In genomic region chr10:68327889-68328786, GRCh38 we compare ENCODE assay signal across 9 cellular contexts. TPM values are rescaled to one million over a fixed set of nuclear protein-coding genes. Genes with fewer than 3 reads are reported as not detected.
DNase-seq lines count a peak whose midpoint lies in the region; ATAC-seq and TF ChIP-seq lines count a peak whose summit lies in the region.
"Had no signal": no experiment of that assay in that cellular context is flagged by ENCODE, and none has a peak within 500 bp of the region (broad histone marks: within the 10 kb centered on the region; RNA-seq: fewer than 3 reads in every experiment).

No MANE protein-coding gene starts in this region.

- H2AFZ ChIP-seq in ACC112 (ENCODE audit: low read length, unreplicated experiment), result peak overlapping the region; percentile 83
- peak overlapping the region; percentile 46; the same call in 1 of the 2 replicates for H2AFZ ChIP-seq in OCI-LY3 (ENCODE audit: low read depth, low read length)
- H2AFZ ChIP-seq in mesenchymal stem cell (ENCODE audit: low read depth, low read length), result no peak overlapping the region

- H3K36me3 ChIP-seq in ACC112 (ENCODE audit: insufficient read depth, low read length) (no peaks in the 10 kb centered on the region; the same call in 1 of the 2 replicates), OCI-LY3 (replicated peaks; ENCODE audit: low read depth, low read length) (peaks cover 3% of the 10 kb centered on the region), mesenchymal stem cell (ENCODE audit: control insufficient read depth in 1 of 2, insufficient read depth in 2 of 2, low read depth in 1 of 2, low read length in 2 of 2) (no peaks in the 10 kb centered on the region)

- in situ Hi-C loops in GM13976 (cut with MboI; ENCODE audit: low sequenced_read_pairs, unreplicated experiment), result no loop called here

- H3K36me3 Mint-ChIP-seq in chondrocyte (ENCODE audit: low read depth), result no peaks in the 10 kb centered on the region
- peaks cover 24% of the 10 kb centered on the region for H3K36me3 Mint-ChIP-seq in effector memory CD8-positive, alpha-beta T cell (ENCODE audit: insufficient read depth)

- no peak overlapping the region for H2BK15ac ChIP-seq in mesenchymal stem cell (ENCODE audit: low read depth, poor library complexity, severe bottlenecking)

- H3K4me2 ChIP-seq in OCI-LY3 (ENCODE audit: low read length) (peak overlapping the region; percentile 3; the same call in 1 of the 2 replicates), mesenchymal stem cell (ENCODE audit: low read length, poor library complexity, severe bottlenecking) (no peak overlapping the region)

- peak overlapping the region; percentile 8 for H3K4me3 Mint-ChIP-seq in chondrocyte (ENCODE audit: unreplicated experiment)
- no peak overlapping the region for H3K4me3 Mint-ChIP-seq in effector memory CD8-positive, alpha-beta T cell

- H3K27me3 ChIP-seq in ACC112 (ENCODE audit: insufficient read depth, low read length) (no peaks in the 10 kb centered on the region), OCI-LY3 (ENCODE audit: low read depth, low read length) (no peaks in the 10 kb centered on the region), mesenchymal stem cell (ENCODE audit: control insufficient read depth in 1 of 2, insufficient read depth in 1 of 2, low read length in 2 of 2) (no peaks in the 10 kb centered on the region)

- DNase-seq in GM13976 (ENCODE audit: low spot score) (peak; percentile 27), chondrocyte (ENCODE audit: low spot score) (no peak), mesenchymal stem cell (peak; percentile 90)
- no peak for DNase-seq in effector memory CD8-positive, alpha-beta T cell

- 37% methylated on average over 4 of the region's 4 CpGs for WGBS in mesenchymal stem cell

- H3K27ac Mint-ChIP-seq in chondrocyte (ENCODE audit: unreplicated experiment), result peak overlapping the region; percentile 88
- H3K27ac Mint-ChIP-seq in effector memory CD8-positive, alpha-beta T cell, result no peak overlapping the region

- H3K4me1 Mint-ChIP-seq in chondrocyte (ENCODE audit: low read depth), result peaks cover 38% of the 10 kb centered on the region
- peaks cover 16% of the 10 kb centered on the region in 2 donors for H3K4me1 Mint-ChIP-seq in effector memory CD8-positive, alpha-beta T cell (ENCODE audit: low read depth in 2 of 2)

- H3K4ac ChIP-seq in mesenchymal stem cell (ENCODE audit: low read depth in 1 of 2, low read length in 2 of 2), result no peak overlapping the region

- H3K14ac ChIP-seq in mesenchymal stem cell (ENCODE audit: low read length in 2 of 2), result no peak overlapping the region

- H2BK120ac ChIP-seq in mesenchymal stem cell (ENCODE audit: low read depth, low read length), result no peak overlapping the region

- no peaks in the 10 kb centered on the region for H3K9me3 Mint-ChIP-seq in chondrocyte (ENCODE audit: low read depth)
- no peaks in the 10 kb centered on the region for H3K9me3 Mint-ChIP-seq in effector memory CD8-positive, alpha-beta T cell

- H3K4me3 ChIP-seq in ACC112 (ENCODE audit: low read depth, low read length) (peak overlapping the region; percentile 72), OCI-LY3 (ENCODE audit: low read length) (no peak overlapping the region), mesenchymal stem cell (ENCODE audit: insufficient read depth in 1 of 2, low read depth in 1 of 2, low read length in 2 of 2) (peak overlapping the region in 1 of 2 experiments; percentile 34)
- H3K4me3 ChIP-seq: lung had no signal

- H3K27ac ChIP-seq in ACC112 (ENCODE audit: low read depth, low read length) (peak overlapping the region; percentile 91), OCI-LY3 (ENCODE audit: low read length) (no peak overlapping the region), mesenchymal stem cell (ENCODE audit: low read length, poor library complexity, severe bottlenecking) (peak overlapping the region; percentile 62)

- H3K79me1 ChIP-seq in mesenchymal stem cell (replicated peaks; ENCODE audit: low read length, poor library complexity, severe bottlenecking), result peaks cover 9% of the 10 kb centered on the region

- H3K79me2 ChIP-seq in ACC112 (ENCODE audit: control insufficient read depth, insufficient read depth, low read length, unreplicated experiment) (peaks cover 13% of the 10 kb centered on the region), OCI-LY3 (ENCODE audit: low read length) (peaks cover 19% of the 10 kb centered on the region)

- H2AK5ac ChIP-seq in mesenchymal stem cell (ENCODE audit: low read length, severe bottlenecking), result no peak overlapping the region

- H3K23ac ChIP-seq in mesenchymal stem cell (ENCODE audit: low read length in 2 of 2), result no peak overlapping the region

- H3K9me3 ChIP-seq in OCI-LY3 (ENCODE audit: insufficient read depth, low read length) (no peaks in the 10 kb centered on the region), mesenchymal stem cell (ENCODE audit: control insufficient read depth, low read length) (no peaks in the 10 kb centered on the region)

- H2BK5ac ChIP-seq in mesenchymal stem cell (ENCODE audit: low read depth, low read length, poor library complexity, severe bottlenecking), result no peak overlapping the region

- H4K91ac ChIP-seq in mesenchymal stem cell (ENCODE audit: low read length), result no peak overlapping the region

- H3K9ac ChIP-seq in OCI-LY3 (ENCODE audit: low read length) (no peak overlapping the region), mesenchymal stem cell (ENCODE audit: low read length) (peak overlapping the region; percentile 100)

- TF ChIP-seq CTCF in GM13976 (IDR thresholded peaks at IDR 0.05; ENCODE audit: borderline replicate concordance, control extremely low read depth, extremely low read depth, insufficient read depth, missing control alignments) (no peak), OCI-LY3 (IDR thresholded peaks at IDR 0.05; ENCODE audit: low read depth, low read length) (no peak), chondrocyte (IDR thresholded peaks at IDR 0.05) (no peak)

- no peak for ATAC-seq in esophagus mucosa
- no peak for ATAC-seq in GM21390 (IDR thresholded peaks at IDR 0.05; ENCODE audit: unreplicated experiment)
- no peak for ATAC-seq in effector memory CD8-positive, alpha-beta T cell (replicated peaks)

- peaks cover 3% of the 10 kb centered on the region for H4K20me1 ChIP-seq in OCI-LY3 (ENCODE audit: insufficient read depth, low read length)

- H3K27me3 Mint-ChIP-seq in chondrocyte (ENCODE audit: low read depth), result no peaks in the 10 kb centered on the region
- no peaks in the 10 kb centered on the region for H3K27me3 Mint-ChIP-seq in effector memory CD8-positive, alpha-beta T cell

- H3K4me1 ChIP-seq in ACC112 (ENCODE audit: control insufficient read depth, insufficient read depth, low read length, unreplicated experiment), result peaks cover 35% of the 10 kb centered on the region
- peaks cover 6% of the 10 kb centered on the region for H3K4me1 ChIP-seq in OCI-LY3 (ENCODE audit: low read length)
- peaks cover 3% of the 10 kb centered on the region for H3K4me1 ChIP-seq in mesenchymal stem cell (ENCODE audit: control insufficient read depth, insufficient read depth, low read depth, low read length)

- no peak overlapping the region for H4K8ac ChIP-seq in mesenchymal stem cell (ENCODE audit: low read length)

- H2BK12ac ChIP-seq in mesenchymal stem cell (ENCODE audit: low read length in 2 of 2), result no peak overlapping the region

- peak overlapping the region in 1 of 2 experiments; percentile 66 for H3K18ac ChIP-seq in mesenchymal stem cell (ENCODE audit: low read depth in 1 of 2, low read length in 2 of 2)

RNA-seq across cellular contexts. Expression of gene HNRNPH3, which starts 3.7 kb away (rescaled TPM):
- total RNA-seq in chondrocyte (66.5 to 100 TPM (median 73.1 TPM) in 3 replicates), esophagus mucosa (35.8 TPM)
- polyA plus RNA-seq in mesenchymal stem cell (2013, experiment 1 of 2), result 81.8 TPM
- polyA plus RNA-seq in mesenchymal stem cell (2013, experiment 2 of 2), result 81.2 TPM

RNA-seq across cellular contexts. Expression of gene PBLD, which starts 4.6 kb away (rescaled TPM):
- total RNA-seq in chondrocyte (6.7 to 8.8 TPM (median 8.5 TPM) in 3 replicates), esophagus mucosa (2.4 TPM)
- 7.4 TPM for polyA plus RNA-seq in mesenchymal stem cell (2013, experiment 1 of 2)
- 6.2 TPM for polyA plus RNA-seq in mesenchymal stem cell (2013, experiment 2 of 2)

Comparison
In these comparisons a context has a peak if more than half of its experiments do, and no peak if none do; other contexts are left out.
1. DNase-seq: peak in GM13976 (single experiment) and mesenchymal stem cell (single experiment); none in chondrocyte (single experiment) and effector memory CD8-positive, alpha-beta T cell (0 of 3).